In genomic region chr1:9428601-9429368, GRCh38 we compare ENCODE assay signal across 1 cellular context.
TF ChIP-seq lines count a peak whose summit lies in the region.

No MANE protein-coding gene starts in this region.

TF ChIP-seq in K562, 482 proteins besides CTCF, POLR2A, EP300 and RAD21 (continued from another document and continues in another):
- TF ChIP-seq ATF6 (CRISPR knock-in tag; IDR thresholded peaks at IDR 0.05) (peak; percentile 97), ARID4B (CRISPR knock-in tag; IDR thresholded peaks at IDR 0.05) (peak; percentile 85), TEAD4 (IDR thresholded peaks at IDR 0.05; ENCODE audit: low read length) (peak; percentile 56; the same call in 1 of the 2 replicates), TEAD4 (CRISPR knock-in tag; IDR thresholded peaks at IDR 0.05; ENCODE audit: borderline replicate concordance) (no peak), HMGN3 (IDR thresholded peaks at IDR 0.05; ENCODE audit: borderline replicate concordance, extremely low read depth, insufficient read length, low read depth, low read length) (peak; percentile 68), GABPB1 (CRISPR knock-in tag; IDR thresholded peaks at IDR 0.05) (peak; percentile 32; the same call in 1 of the 2 replicates), CBX3 (IDR thresholded peaks at IDR 0.05; ENCODE audit: borderline replicate concordance in 1 of 2, low read length in 2 of 2) (peak; percentile 68 to 79), REST (CRISPR knock-in tag; IDR thresholded peaks at IDR 0.05; ENCODE audit: low read depth) (0 out of 2 replicates have a peak, but pooled peaks have one; percentile 64), MAFK (IDR thresholded peaks at IDR 0.05; ENCODE audit: low read length) (peak; percentile 53), CGGBP1 (CRISPR knock-in tag; IDR thresholded peaks at IDR 0.05) (no peak), RB1 (IDR thresholded peaks at IDR 0.05; ENCODE audit: low read depth) (peak; percentile 78), IFI16 (CRISPR knock-in tag; IDR thresholded peaks at IDR 0.05) (0 out of 2 replicates have a peak, but pooled peaks have one; percentile 20), PHF8 (IDR thresholded peaks at IDR 0.05; ENCODE audit: borderline replicate concordance, low read length) (peak; percentile 85), ESRRB (CRISPR knock-in tag; IDR thresholded peaks at IDR 0.05; ENCODE audit: borderline replicate concordance) (no peak), NBN (IDR thresholded peaks at IDR 0.05; ENCODE audit: low read depth) (peak; percentile 100), CEBPB (tag; IDR thresholded peaks at IDR 0.05) (peak; percentile 81), EP400 (IDR thresholded peaks at IDR 0.05) (peak; percentile 45), HDAC1 (IDR thresholded peaks at IDR 0.05) (peak in 1 of 2 experiments; percentile 78; a peak in 2 of 4 replicates), ZMIZ1 (IDR thresholded peaks at IDR 0.05; ENCODE audit: low read depth in 2 of 2, low read length in 2 of 2) (peak in 1 of 2 experiments; percentile 74; a peak in 1 of 4 replicates), XRCC5 (IDR thresholded peaks at IDR 0.05; ENCODE audit: low read depth, low read length) (peak; percentile 57; the same call in 1 of the 2 replicates), ZBTB33 (CRISPR knock-in tag; IDR thresholded peaks at IDR 0.05) (peak; percentile 95), ZNF592 (IDR thresholded peaks at IDR 0.05) (peak; percentile 76), GMEB1 (CRISPR knock-in tag; IDR thresholded peaks at IDR 0.05) (peak; percentile 73), PHF20 (IDR thresholded peaks at IDR 0.05; ENCODE audit: partially characterized antibody) (peak; percentile 99)
